1 cellular context compared by ENCODE assay signal in the genomic region with DNA sequence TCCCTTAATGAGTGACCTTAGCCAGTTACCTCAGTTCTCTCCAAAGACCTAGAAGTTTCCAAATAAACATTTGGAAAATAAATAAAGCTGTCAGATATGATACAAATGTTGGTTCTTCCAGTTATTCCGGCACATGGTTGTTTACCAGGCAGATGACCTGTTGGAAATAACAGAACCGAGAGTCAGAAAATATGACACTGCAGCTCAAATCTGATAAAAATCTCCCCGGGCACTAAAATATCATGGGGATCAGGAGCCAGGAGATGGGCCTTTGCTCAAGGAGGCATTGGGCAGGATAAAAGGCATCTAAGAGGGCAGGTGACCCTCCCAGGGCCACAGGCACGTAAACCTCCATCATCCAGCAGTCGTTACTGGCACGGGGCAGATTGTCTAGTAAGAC.
TF ChIP-seq lines count a peak whose summit lies in the region.

No MANE protein-coding gene starts in this region.

TF ChIP-seq in GM23338, 12 proteins besides CTCF, POLR2A, EP300 and RAD21 (continued from another document):
- TF ChIP-seq, protein P1, sequence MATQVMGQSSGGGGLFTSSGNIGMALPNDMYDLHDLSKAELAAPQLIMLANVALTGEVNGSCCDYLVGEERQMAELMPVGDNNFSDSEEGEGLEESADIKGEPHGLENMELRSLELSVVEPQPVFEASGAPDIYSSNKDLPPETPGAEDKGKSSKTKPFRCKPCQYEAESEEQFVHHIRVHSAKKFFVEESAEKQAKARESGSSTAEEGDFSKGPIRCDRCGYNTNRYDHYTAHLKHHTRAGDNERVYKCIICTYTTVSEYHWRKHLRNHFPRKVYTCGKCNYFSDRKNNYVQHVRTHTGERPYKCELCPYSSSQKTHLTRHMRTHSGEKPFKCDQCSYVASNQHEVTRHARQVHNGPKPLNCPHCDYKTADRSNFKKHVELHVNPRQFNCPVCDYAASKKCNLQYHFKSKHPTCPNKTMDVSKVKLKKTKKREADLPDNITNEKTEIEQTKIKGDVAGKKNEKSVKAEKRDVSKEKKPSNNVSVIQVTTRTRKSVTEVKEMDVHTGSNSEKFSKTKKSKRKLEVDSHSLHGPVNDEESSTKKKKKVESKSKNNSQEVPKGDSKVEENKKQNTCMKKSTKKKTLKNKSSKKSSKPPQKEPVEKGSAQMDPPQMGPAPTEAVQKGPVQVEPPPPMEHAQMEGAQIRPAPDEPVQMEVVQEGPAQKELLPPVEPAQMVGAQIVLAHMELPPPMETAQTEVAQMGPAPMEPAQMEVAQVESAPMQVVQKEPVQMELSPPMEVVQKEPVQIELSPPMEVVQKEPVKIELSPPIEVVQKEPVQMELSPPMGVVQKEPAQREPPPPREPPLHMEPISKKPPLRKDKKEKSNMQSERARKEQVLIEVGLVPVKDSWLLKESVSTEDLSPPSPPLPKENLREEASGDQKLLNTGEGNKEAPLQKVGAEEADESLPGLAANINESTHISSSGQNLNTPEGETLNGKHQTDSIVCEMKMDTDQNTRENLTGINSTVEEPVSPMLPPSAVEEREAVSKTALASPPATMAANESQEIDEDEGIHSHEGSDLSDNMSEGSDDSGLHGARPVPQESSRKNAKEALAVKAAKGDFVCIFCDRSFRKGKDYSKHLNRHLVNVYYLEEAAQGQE (IDR thresholded peaks at IDR 0.05; ENCODE audit: unreplicated experiment), result no peak
- TF ChIP-seq ZNF114 (CRISPR knock-in tag; IDR thresholded peaks at IDR 0.05) (no peak), POLR2AphosphoS5 (IDR thresholded peaks at IDR 0.05; ENCODE audit: low read depth) (no peak)
